ENCODE assay signal across 1 cellular context in genomic region chr7:99143853-99144672, GRCh38.
TF ChIP-seq lines count a peak whose summit lies in the region.

SMURF1 (minus strand) TSS chr7:99144108; CDS start chr7:99143780, 328 bp downstream.

TF ChIP-seq in K562, 482 proteins besides CTCF, POLR2A, EP300 and RAD21 (continued from another document and continues in another):
- TF ChIP-seq ZNF592 (IDR thresholded peaks at IDR 0.05): peak; percentile 48; the same call in 1 of the 2 replicates
- peak; percentile 73 for TF ChIP-seq SP1 (CRISPR knock-in tag; IDR thresholded peaks at IDR 0.05)
- TF ChIP-seq STAT5B (CRISPR knock-in tag; IDR thresholded peaks at IDR 0.05): no peak
- no peak for TF ChIP-seq HOXB6 (CRISPR knock-in tag; IDR thresholded peaks at IDR 0.05; ENCODE audit: borderline replicate concordance)
- TF ChIP-seq, protein P1, sequence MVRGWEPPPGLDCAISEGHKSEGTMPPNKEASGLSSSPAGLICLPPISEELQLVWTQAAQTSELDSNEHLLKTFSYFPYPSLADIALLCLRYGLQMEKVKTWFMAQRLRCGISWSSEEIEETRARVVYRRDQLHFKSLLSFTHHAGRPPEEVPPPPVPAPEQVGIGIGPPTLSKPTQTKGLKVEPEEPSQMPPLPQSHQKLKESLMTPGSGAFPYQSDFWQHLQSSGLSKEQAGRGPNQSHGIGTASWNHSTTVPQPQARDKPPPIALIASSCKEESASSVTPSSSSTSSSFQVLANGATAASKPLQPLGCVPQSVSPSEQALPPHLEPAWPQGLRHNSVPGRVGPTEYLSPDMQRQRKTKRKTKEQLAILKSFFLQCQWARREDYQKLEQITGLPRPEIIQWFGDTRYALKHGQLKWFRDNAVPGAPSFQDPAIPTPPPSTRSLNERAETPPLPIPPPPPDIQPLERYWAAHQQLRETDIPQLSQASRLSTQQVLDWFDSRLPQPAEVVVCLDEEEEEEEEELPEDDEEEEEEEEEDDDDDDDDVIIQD (CRISPR knock-in tag; IDR thresholded peaks at IDR 0.05): peak; percentile 60; the same call in 1 of the 2 replicates
- TF ChIP-seq NCOA4 (IDR thresholded peaks at IDR 0.05; ENCODE audit: partially characterized antibody): no peak
- TF ChIP-seq UBTF (IDR thresholded peaks at IDR 0.05; ENCODE audit: borderline replicate concordance in 1 of 2, low read depth in 2 of 2, low read length in 2 of 2): 0 out of 4 replicates have a peak, but pooled peaks of 1 of the 2 experiments have one; percentile 39
- TF ChIP-seq TAF9B (IDR thresholded peaks at IDR 0.05; ENCODE audit: partially characterized antibody): no peak
- peak; percentile 86 for TF ChIP-seq POLR2G (IDR thresholded peaks at IDR 0.05; ENCODE audit: low read depth, low read length)
- TF ChIP-seq, protein P2, sequence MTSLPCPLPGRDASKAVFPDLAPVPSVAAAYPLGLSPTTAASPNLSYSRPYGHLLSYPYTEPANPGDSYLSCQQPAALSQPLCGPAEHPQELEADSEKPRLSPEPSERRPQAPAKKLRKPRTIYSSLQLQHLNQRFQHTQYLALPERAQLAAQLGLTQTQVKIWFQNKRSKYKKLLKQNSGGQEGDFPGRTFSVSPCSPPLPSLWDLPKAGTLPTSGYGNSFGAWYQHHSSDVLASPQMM (CRISPR knock-in tag; IDR thresholded peaks at IDR 0.05): no peak
- TF ChIP-seq, protein P3, sequence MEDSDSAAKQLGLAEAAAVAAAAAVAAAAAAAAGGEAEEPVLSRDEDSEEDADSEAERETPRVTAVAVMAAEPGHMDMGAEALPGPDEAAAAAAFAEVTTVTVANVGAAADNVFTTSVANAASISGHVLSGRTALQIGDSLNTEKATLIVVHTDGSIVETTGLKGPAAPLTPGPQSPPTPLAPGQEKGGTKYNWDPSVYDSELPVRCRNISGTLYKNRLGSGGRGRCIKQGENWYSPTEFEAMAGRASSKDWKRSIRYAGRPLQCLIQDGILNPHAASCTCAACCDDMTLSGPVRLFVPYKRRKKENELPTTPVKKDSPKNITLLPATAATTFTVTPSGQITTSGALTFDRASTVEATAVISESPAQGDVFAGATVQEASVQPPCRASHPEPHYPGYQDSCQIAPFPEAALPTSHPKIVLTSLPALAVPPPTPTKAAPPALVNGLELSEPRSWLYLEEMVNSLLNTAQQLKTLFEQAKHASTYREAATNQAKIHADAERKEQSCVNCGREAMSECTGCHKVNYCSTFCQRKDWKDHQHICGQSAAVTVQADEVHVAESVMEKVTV (CRISPR knock-in tag; IDR thresholded peaks at IDR 0.05): 0 out of 2 replicates have a peak, but pooled peaks have one; percentile 19
- TF ChIP-seq POLR2B (IDR thresholded peaks at IDR 0.05; ENCODE audit: low read depth, partially characterized antibody): peak; percentile 88
- no peak for TF ChIP-seq PYGO2 (tag; IDR thresholded peaks at IDR 0.05)
- 0 out of 2 replicates have a peak, but pooled peaks have one; percentile 16 for TF ChIP-seq ZNF324 (CRISPR knock-in tag; IDR thresholded peaks at IDR 0.05)
- TF ChIP-seq ZBTB2 (IDR thresholded peaks at IDR 0.05): peak; percentile 94
- no peak for TF ChIP-seq BRF1 (IDR thresholded peaks at IDR 0.05; ENCODE audit: borderline replicate concordance, extremely low read depth, insufficient read length)
- TF ChIP-seq, protein P4, sequence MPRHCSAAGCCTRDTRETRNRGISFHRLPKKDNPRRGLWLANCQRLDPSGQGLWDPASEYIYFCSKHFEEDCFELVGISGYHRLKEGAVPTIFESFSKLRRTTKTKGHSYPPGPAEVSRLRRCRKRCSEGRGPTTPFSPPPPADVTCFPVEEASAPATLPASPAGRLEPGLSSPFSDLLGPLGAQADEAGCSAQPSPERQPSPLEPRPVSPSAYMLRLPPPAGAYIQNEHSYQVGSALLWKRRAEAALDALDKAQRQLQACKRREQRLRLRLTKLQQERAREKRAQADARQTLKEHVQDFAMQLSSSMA (CRISPR knock-in tag; IDR thresholded peaks at IDR 0.05): no peak
- peak; percentile 34 for TF ChIP-seq TAF1 (IDR thresholded peaks at IDR 0.05; ENCODE audit: control insufficient read depth, extremely low read depth, insufficient read depth, low read length, severe bottlenecking)
- TF ChIP-seq ZNF224 (CRISPR knock-in tag; IDR thresholded peaks at IDR 0.05): no peak
- 0 out of 2 replicates have a peak, but pooled peaks have one; percentile 44 for TF ChIP-seq ZNF764 (CRISPR knock-in tag; IDR thresholded peaks at IDR 0.05; ENCODE audit: low read depth)
- peak; percentile 33; the same call in 1 of the 2 replicates for TF ChIP-seq ILF3 (IDR thresholded peaks at IDR 0.05; ENCODE audit: borderline replicate concordance)
- no peak for TF ChIP-seq COPS2 (conservative IDR thresholded peaks at IDR 0.05)
- TF ChIP-seq SMAD3 (CRISPR knock-in tag; conservative IDR thresholded peaks at IDR 0.05): 0 out of 2 replicates have a peak, but pooled peaks have one; percentile 41
- TF ChIP-seq SMARCC2 (IDR thresholded peaks at IDR 0.05; ENCODE audit: low read depth): no peak
- TF ChIP-seq ETV5 (CRISPR knock-in tag; IDR thresholded peaks at IDR 0.05; ENCODE audit: low read depth): no peak
- TF ChIP-seq, protein P5, sequence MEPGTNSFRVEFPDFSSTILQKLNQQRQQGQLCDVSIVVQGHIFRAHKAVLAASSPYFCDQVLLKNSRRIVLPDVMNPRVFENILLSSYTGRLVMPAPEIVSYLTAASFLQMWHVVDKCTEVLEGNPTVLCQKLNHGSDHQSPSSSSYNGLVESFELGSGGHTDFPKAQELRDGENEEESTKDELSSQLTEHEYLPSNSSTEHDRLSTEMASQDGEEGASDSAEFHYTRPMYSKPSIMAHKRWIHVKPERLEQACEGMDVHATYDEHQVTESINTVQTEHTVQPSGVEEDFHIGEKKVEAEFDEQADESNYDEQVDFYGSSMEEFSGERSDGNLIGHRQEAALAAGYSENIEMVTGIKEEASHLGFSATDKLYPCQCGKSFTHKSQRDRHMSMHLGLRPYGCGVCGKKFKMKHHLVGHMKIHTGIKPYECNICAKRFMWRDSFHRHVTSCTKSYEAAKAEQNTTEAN (CRISPR knock-in tag; IDR thresholded peaks at IDR 0.05): peak; percentile 95
- TF ChIP-seq, protein P6, sequence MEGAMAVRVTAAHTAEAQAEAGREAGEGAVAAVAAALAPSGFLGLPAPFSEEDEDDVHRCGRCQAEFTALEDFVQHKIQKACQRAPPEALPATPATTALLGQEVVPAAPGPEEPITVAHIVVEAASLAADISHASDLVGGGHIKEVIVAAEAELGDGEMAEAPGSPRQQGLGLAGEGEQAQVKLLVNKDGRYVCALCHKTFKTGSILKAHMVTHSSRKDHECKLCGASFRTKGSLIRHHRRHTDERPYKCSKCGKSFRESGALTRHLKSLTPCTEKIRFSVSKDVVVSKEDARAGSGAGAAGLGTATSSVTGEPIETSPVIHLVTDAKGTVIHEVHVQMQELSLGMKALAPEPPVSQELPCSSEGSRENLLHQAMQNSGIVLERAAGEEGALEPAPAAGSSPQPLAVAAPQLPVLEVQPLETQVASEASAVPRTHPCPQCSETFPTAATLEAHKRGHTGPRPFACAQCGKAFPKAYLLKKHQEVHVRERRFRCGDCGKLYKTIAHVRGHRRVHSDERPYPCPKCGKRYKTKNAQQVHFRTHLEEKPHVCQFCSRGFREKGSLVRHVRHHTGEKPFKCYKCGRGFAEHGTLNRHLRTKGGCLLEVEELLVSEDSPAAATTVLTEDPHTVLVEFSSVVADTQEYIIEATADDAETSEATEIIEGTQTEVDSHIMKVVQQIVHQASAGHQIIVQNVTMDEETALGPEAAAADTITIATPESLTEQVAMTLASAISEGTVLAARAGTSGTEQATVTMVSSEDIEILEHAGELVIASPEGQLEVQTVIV (CRISPR knock-in tag; IDR thresholded peaks at IDR 0.05; ENCODE audit: borderline replicate concordance): no peak
- TF ChIP-seq TFE3 (CRISPR knock-in tag; IDR thresholded peaks at IDR 0.05): no peak
- TF ChIP-seq CBX2 (IDR thresholded peaks at IDR 0.05; ENCODE audit: insufficient read depth, low read length, poor library complexity, severe bottlenecking): no peak
- no peak for TF ChIP-seq ELF2 (CRISPR knock-in tag; IDR thresholded peaks at IDR 0.05)
- TF ChIP-seq RBM34 (IDR thresholded peaks at IDR 0.05; ENCODE audit: borderline replicate concordance, insufficient read depth, low read length): no peak
- no peak for TF ChIP-seq POLR3G (IDR thresholded peaks at IDR 0.05; ENCODE audit: extremely low read depth, insufficient read length, insufficient replicate concordance)
- TF ChIP-seq SIN3A (IDR thresholded peaks at IDR 0.05; ENCODE audit: borderline replicate concordance in 2 of 2, control insufficient read depth in 1 of 2, low read depth in 2 of 2, low read length in 2 of 2): no peak; a peak in 1 of 4 replicates
- peak; percentile 58; the same call in 1 of the 2 replicates for TF ChIP-seq PML (IDR thresholded peaks at IDR 0.05; ENCODE audit: low read length)
- peak; percentile 92 for TF ChIP-seq CCNT2 (IDR thresholded peaks at IDR 0.05; ENCODE audit: borderline replicate concordance, extremely low read depth, insufficient read length, low read depth, low read length)
- TF ChIP-seq ZNF41 (CRISPR knock-in tag; conservative IDR thresholded peaks at IDR 0.05): no peak
- no peak for TF ChIP-seq LCOR (CRISPR knock-in tag; IDR thresholded peaks at IDR 0.05)
- no peak for TF ChIP-seq EHMT2 (IDR thresholded peaks at IDR 0.05)
- TF ChIP-seq PHF8 (IDR thresholded peaks at IDR 0.05; ENCODE audit: borderline replicate concordance, low read length): peak; percentile 99
- TF ChIP-seq, protein P7, sequence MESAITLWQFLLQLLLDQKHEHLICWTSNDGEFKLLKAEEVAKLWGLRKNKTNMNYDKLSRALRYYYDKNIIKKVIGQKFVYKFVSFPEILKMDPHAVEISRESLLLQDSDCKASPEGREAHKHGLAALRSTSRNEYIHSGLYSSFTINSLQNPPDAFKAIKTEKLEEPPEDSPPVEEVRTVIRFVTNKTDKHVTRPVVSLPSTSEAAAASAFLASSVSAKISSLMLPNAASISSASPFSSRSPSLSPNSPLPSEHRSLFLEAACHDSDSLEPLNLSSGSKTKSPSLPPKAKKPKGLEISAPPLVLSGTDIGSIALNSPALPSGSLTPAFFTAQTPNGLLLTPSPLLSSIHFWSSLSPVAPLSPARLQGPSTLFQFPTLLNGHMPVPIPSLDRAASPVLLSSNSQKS (CRISPR knock-in tag; IDR thresholded peaks at IDR 0.05): no peak
- peak; percentile 33 to 55; a peak in 1 of 4 replicates for TF ChIP-seq NONO (IDR thresholded peaks at IDR 0.05; ENCODE audit: low read depth in 2 of 2, low read length in 1 of 2)
